17 cellular contexts compared by ENCODE assay signal in the genomic region with DNA sequence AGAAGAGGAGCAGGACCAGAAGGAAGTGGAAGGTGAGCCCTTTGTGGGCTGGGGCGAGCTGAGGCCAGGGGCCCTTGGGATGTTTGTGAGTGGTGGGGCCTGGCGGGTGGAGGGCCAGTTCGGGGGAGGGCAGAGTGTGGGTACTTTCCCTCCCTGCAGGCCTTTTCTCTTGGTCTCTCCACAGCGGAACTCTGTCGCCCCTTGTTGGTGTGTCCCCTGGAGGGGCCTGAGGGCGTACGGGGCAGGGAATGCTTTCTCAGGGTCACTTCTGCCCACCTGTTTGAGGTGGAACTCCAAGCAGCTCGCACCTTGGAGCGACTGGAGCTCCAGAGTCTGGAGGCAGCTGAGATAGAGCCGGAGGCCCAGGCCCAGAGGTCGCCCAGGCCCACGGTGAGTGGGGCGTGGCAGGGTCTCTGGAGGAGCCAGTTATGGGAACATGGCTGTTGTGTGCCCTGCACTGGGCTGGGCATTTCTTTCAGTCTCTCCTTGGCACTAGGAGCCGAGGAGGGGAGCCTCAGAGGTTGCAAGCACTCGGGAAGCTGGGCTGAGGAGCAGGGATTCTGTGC. TPM values are rescaled to one million over a fixed set of nuclear protein-coding genes. Genes with fewer than 3 reads are reported as not detected.
"Had no signal": no experiment of that assay in that cellular context is flagged by ENCODE, and none has a peak within 500 bp of the region (broad histone marks: within the 10 kb centered on the region; RNA-seq: fewer than 3 reads in every experiment).

No MANE protein-coding gene starts in this region.

- H3K9me3 Mint-ChIP-seq: effector memory CD8-positive, alpha-beta T cell; naive thymus-derived CD4-positive, alpha-beta T cell; nephron progenitor cell; stimulated activated naive CD8-positive, alpha-beta T cell treated with anti-CD3 and anti-CD28 coated beads, Interleukin-15, Interleukin-2, amounts not matched to agents 100 ng/mL and 50 ng/mL, for 24 hours had no signal

- H3K27ac ChIP-seq: neutrophil, thoracic aorta, transverse colon had no signal

- H3K4me1 ChIP-seq: transverse colon had no signal

- H3K27me3 Mint-ChIP-seq: effector memory CD8-positive, alpha-beta T cell; naive thymus-derived CD4-positive, alpha-beta T cell; stimulated activated naive CD8-positive, alpha-beta T cell treated with anti-CD3 and anti-CD28 coated beads, Interleukin-15, Interleukin-2, amounts not matched to agents 100 ng/mL and 50 ng/mL, for 24 hours had no signal

- DNase-seq: effector memory CD8-positive, alpha-beta T cell; foreskin melanocyte; heart left ventricle; hippocampal formation; left colon; naive thymus-derived CD4-positive, alpha-beta T cell; nephron progenitor cell; small intestine; stimulated activated CD4-positive, alpha-beta T cell treated with anti-CD3 and anti-CD28 coated beads, Interleukin-2, amount 100 ng/mL, for 48 hours; transverse colon had no signal

- H3K4me3 ChIP-seq: heart left ventricle, thoracic aorta, transverse colon had no signal

- H3K27ac Mint-ChIP-seq: effector memory CD8-positive, alpha-beta T cell; naive thymus-derived CD4-positive, alpha-beta T cell; nephron progenitor cell; stimulated activated naive CD8-positive, alpha-beta T cell treated with anti-CD3 and anti-CD28 coated beads, Interleukin-15, Interleukin-2, amounts not matched to agents 100 ng/mL and 50 ng/mL, for 24 hours had no signal

- H3K4me3 Mint-ChIP-seq: effector memory CD8-positive, alpha-beta T cell; naive thymus-derived CD4-positive, alpha-beta T cell; nephron progenitor cell; stimulated activated naive CD8-positive, alpha-beta T cell treated with anti-CD3 and anti-CD28 coated beads, Interleukin-15, Interleukin-2, amounts not matched to agents 100 ng/mL and 50 ng/mL, for 24 hours had no signal

- ATAC-seq: effector memory CD8-positive, alpha-beta T cell; left colon; naive thymus-derived CD4-positive, alpha-beta T cell had no signal

- H3K9me3 ChIP-seq: heart left ventricle, neutrophil, thoracic aorta, transverse colon had no signal

- H3K27me3 ChIP-seq: heart left ventricle, neutrophil, transverse colon had no signal

RNA-seq across cellular contexts. Expression of a gene that starts 18.9 kb away (rescaled TPM):
- polyA plus RNA-seq: naive thymus-derived CD4-positive, alpha-beta T cell had no signal

RNA-seq across cellular contexts. Expression of a gene that starts 36.4 kb away (rescaled TPM):
- total RNA-seq: glomerular endothelial cell, kidney epithelial cell, left colon, lung microvascular endothelial cell, mononuclear cell, transverse colon had no signal
- polyA plus RNA-seq: naive thymus-derived CD4-positive, alpha-beta T cell had no signal

RNA-seq across cellular contexts. Expression of a gene that starts 37.1 kb away (rescaled TPM):
- polyA plus RNA-seq: naive thymus-derived CD4-positive, alpha-beta T cell had no signal
